Comparison of ENCODE assay signal across 1 cellular context in the genomic region with DNA sequence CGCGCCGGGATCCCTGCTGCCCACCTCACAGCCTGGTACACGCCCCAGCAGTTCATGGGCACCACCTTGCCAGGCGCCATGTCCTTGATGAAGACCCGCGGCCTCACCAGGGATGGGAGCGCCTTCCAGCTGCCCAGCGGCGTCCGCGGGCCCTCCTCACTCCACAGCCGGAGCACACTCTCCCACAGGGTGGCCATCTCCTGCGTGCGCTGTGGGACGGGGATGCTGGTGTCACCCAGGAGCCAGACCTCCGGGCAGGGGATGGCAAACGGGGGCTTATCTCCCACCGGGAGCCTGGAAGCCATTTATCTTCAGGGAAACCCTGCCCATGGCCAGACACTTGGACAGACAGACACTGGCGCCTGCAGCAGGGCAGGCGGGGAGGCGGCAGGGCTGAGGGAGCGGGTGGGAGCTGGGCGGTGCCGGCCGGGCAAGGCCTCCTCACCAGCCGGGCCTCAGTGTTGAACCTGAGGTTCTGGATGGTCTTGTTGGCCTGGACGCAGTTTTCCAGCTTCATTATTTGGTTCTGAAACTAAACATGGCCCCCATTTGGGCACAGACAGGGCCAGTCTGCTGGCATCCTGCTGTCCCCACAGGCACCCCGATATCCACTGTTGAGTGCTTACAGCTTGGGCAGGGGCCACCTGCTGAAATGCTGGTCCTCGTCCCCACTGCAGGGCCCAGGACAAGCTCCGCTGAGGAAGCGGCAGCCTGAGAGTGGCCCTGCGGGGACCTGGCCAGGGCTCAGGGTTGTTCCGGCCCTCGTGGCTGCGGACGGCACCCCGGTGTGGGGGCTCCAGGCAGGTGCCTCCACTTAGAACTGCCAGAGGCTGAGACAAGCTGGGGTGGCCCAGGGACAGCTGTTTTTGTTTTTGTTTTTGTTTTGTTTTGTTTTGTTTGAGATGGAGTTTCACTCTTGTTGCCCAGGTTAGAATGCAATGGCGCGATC.
TF ChIP-seq lines count a peak whose summit lies in the region.

No MANE protein-coding gene starts in this region.

TF ChIP-seq in K562, 482 proteins besides CTCF, POLR2A, EP300 and RAD21:
- TF ChIP-seq, protein P1, sequence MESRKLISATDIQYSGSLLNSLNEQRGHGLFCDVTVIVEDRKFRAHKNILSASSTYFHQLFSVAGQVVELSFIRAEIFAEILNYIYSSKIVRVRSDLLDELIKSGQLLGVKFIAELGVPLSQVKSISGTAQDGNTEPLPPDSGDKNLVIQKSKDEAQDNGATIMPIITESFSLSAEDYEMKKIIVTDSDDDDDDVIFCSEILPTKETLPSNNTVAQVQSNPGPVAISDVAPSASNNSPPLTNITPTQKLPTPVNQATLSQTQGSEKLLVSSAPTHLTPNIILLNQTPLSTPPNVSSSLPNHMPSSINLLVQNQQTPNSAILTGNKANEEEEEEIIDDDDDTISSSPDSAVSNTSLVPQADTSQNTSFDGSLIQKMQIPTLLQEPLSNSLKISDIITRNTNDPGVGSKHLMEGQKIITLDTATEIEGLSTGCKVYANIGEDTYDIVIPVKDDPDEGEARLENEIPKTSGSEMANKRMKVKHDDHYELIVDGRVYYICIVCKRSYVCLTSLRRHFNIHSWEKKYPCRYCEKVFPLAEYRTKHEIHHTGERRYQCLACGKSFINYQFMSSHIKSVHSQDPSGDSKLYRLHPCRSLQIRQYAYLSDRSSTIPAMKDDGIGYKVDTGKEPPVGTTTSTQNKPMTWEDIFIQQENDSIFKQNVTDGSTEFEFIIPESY (CRISPR knock-in tag; IDR thresholded peaks at IDR 0.05), result 0 out of 2 replicates have a peak, but pooled peaks have one; percentile 6
- no peak for TF ChIP-seq ZNF174 (CRISPR knock-in tag; IDR thresholded peaks at IDR 0.05)
- no peak for TF ChIP-seq HDAC1 (IDR thresholded peaks at IDR 0.05)
